In genomic region chr4:15771419-15772058, GRCh38 we compare ENCODE assay signal across 12 cellular contexts. TPM values are rescaled to one million over a fixed set of nuclear protein-coding genes. Genes with fewer than 3 reads are reported as not detected.
DNase-seq lines count a peak whose midpoint lies in the region; ATAC-seq, FAIRE-seq and TF ChIP-seq lines count a peak whose summit lies in the region.
"Had no signal": no experiment of that assay in that cellular context is flagged by ENCODE, and none has a peak within 500 bp of the region (broad histone marks: within the 10 kb centered on the region; RNA-seq: fewer than 3 reads in every experiment).

No MANE protein-coding gene starts in this region.

- peaks cover 64% of the 10 kb centered on the region for H3K4me1 Mint-ChIP-seq in activated CD8-positive, alpha-beta T cell treated with anti-CD3 and anti-CD28 coated beads for 36 hours (ENCODE audit: low read depth)

- ATAC-seq in GM19397 (IDR thresholded peaks at IDR 0.05; ENCODE audit: unreplicated experiment) (peak; percentile 64), HG03045 (IDR thresholded peaks at IDR 0.05; ENCODE audit: unreplicated experiment) (peak; percentile 70)
- ATAC-seq in activated CD8-positive, alpha-beta T cell treated with anti-CD3 and anti-CD28 coated beads for 36 hours: peak; percentile 83
- ATAC-seq: HCT116 had no signal

- peak; percentile 17 for FAIRE-seq in GM12892 (lab: Jason Lieb, UNC)

- no peak overlapping the region for H3K4ac ChIP-seq in trophoblast cell (ENCODE audit: low read depth, low read length)

- no peaks in the 10 kb centered on the region for H3K36me3 Mint-ChIP-seq in activated CD8-positive, alpha-beta T cell treated with anti-CD3 and anti-CD28 coated beads for 36 hours (ENCODE audit: low read depth)

- H3K9ac ChIP-seq in trophoblast cell (ENCODE audit: low read length): no peak overlapping the region

- peaks cover 18% of the 10 kb centered on the region for H3K27me3 Mint-ChIP-seq in activated CD8-positive, alpha-beta T cell treated with anti-CD3 and anti-CD28 coated beads for 36 hours

- no peaks in the 10 kb centered on the region for H3K79me1 ChIP-seq in trophoblast cell (ENCODE audit: low read length)

- H3K4me1 ChIP-seq in trophoblast cell (ENCODE audit: control insufficient read depth in 1 of 2, insufficient read depth in 2 of 2, low read length in 2 of 2): no peaks in the 10 kb centered on the region
- H3K4me1 ChIP-seq: uterus had no signal

- H3K9me3 ChIP-seq in trophoblast cell (ENCODE audit: insufficient read depth, low read depth, low read length): no peaks in the 10 kb centered on the region
- H3K9me3 ChIP-seq: uterus had no signal

- no peaks in the 10 kb centered on the region for H3K27me3 ChIP-seq in trophoblast cell (ENCODE audit: insufficient read depth, low read length)
- H3K27me3 ChIP-seq: uterus had no signal

- H3K4me2 ChIP-seq in trophoblast cell (ENCODE audit: low read length): no peak overlapping the region

- peak overlapping the region; percentile 1 for H3K4me3 Mint-ChIP-seq in activated CD8-positive, alpha-beta T cell treated with anti-CD3 and anti-CD28 coated beads for 36 hours

- no peak overlapping the region for H2BK12ac ChIP-seq in trophoblast cell (ENCODE audit: low read length)

- H2BK5ac ChIP-seq in trophoblast cell (ENCODE audit: low read depth, low read length, poor library complexity): no peak overlapping the region

- no peak overlapping the region for H3K27ac ChIP-seq in trophoblast cell (ENCODE audit: low read depth, low read length)
- H3K27ac ChIP-seq: uterus had no signal

- no peak overlapping the region for H3K23ac ChIP-seq in trophoblast cell (ENCODE audit: low read length)

- H4K12ac ChIP-seq in trophoblast cell (ENCODE audit: low read depth, low read length): no peak overlapping the region

- H2AFZ ChIP-seq in trophoblast cell (ENCODE audit: insufficient read depth, low read length, poor library complexity): no peak overlapping the region

- intact Hi-C loops in activated CD8-positive, alpha-beta T cell treated with anti-CD3 and anti-CD28 coated beads for 36 hours (cut with micrococcal nuclease): loop anchor here (2.0 kb wide), 1 partner anchor 15 kb away; no protein-coding TSS in a partner anchor

- no peaks in the 10 kb centered on the region for H3K36me3 ChIP-seq in trophoblast cell (ENCODE audit: control insufficient read depth in 1 of 2, insufficient read depth in 2 of 2, low read length in 2 of 2)
- H3K36me3 ChIP-seq: uterus had no signal

- H3K14ac ChIP-seq in trophoblast cell (ENCODE audit: low read length): no peak overlapping the region

- H3K18ac ChIP-seq in trophoblast cell (ENCODE audit: low read length): no peak overlapping the region

- peak overlapping the region; percentile 47 for H3K27ac Mint-ChIP-seq in activated CD8-positive, alpha-beta T cell treated with anti-CD3 and anti-CD28 coated beads for 36 hours

- no peak overlapping the region for H4K8ac ChIP-seq in trophoblast cell (ENCODE audit: low read depth, low read length)

- no peak for TF ChIP-seq POLR2A in GM12892 (IDR thresholded peaks at IDR 0.05; ENCODE audit: low read depth, low read length)

- H2BK120ac ChIP-seq in trophoblast cell (ENCODE audit: insufficient read depth, low read length, poor library complexity): no peak overlapping the region

- DNase-seq in GM12892 (ENCODE audit: insufficient read length): no peak
- peak; percentile 49 for DNase-seq in activated CD8-positive, alpha-beta T cell treated with anti-CD3 and anti-CD28 coated beads for 36 hours
- no peak for DNase-seq in OCI-M2 (lab: John Stamatoyannopoulos, UW; ENCODE audit: unreplicated experiment)
- no peak for DNase-seq in COR-L47 (lab: John Stamatoyannopoulos, UW)
- DNase-seq in trophoblast cell: no peak
- DNase-seq in NCI-H1092 (lab: John Stamatoyannopoulos, UW): no peak
- DNase-seq: Calu3, NCI-H446 treated with DMSO at 0.1 percent for 48 hours, uterus had no signal

- POLR2A ChIA-PET in activated CD8-positive, alpha-beta T cell treated with anti-CD3 and anti-CD28 coated beads for 36 hours (lab: Charles Lee): interaction anchor here (0.6 to 3.7 kb wide), 6 partner anchors 9 to 759 kb away, joined by 3 to 19 read pairs (median 4); no protein-coding TSS in a partner anchor

- no peak overlapping the region for H3K4me3 ChIP-seq in trophoblast cell (ENCODE audit: low read depth, low read length)
- H3K4me3 ChIP-seq: uterus had no signal

- no peaks in the 10 kb centered on the region for H3K79me2 ChIP-seq in trophoblast cell (ENCODE audit: control insufficient read depth, insufficient read depth, low read length, poor library complexity)

- no peak for TF ChIP-seq CTCF in activated CD8-positive, alpha-beta T cell treated with anti-CD3 and anti-CD28 coated beads for 36 hours (IDR thresholded peaks at IDR 0.05)

- CTCF ChIA-PET in activated CD8-positive, alpha-beta T cell treated with anti-CD3 and anti-CD28 coated beads for 36 hours (lab: Charles Lee): interaction anchor here (1.0 to 11.6 kb wide), 4 partner anchors 12 to 184 kb away, joined by 3 to 112 read pairs (median 4); no protein-coding TSS in a partner anchor

- no CpG with 5 or more reads among the region's 1 CpG for WGBS in trophoblast cell (ENCODE audit: extremely low coverage, insufficient coverage, insufficient read length)

- H2AK5ac ChIP-seq in trophoblast cell (ENCODE audit: low read length): no peak overlapping the region

- no peak overlapping the region for H4K91ac ChIP-seq in trophoblast cell (ENCODE audit: low read depth, low read length)

- H3K9me3 Mint-ChIP-seq in activated CD8-positive, alpha-beta T cell treated with anti-CD3 and anti-CD28 coated beads for 36 hours: no peaks in the 10 kb centered on the region

RNA-seq across cellular contexts. Expression of gene CD38, which starts 6.6 kb away (rescaled TPM):
- polyA plus RNA-seq in GM12892 (2012; ENCODE audit: missing spikeins): 9.4 TPM
- 10 to 100 TPM; 24.3 to 25.6 TPM for total RNA-seq in activated CD8-positive, alpha-beta T cell treated with anti-CD3 and anti-CD28 coated beads for 36 hours
- polyA plus RNA-seq in trophoblast cell (2013): 0.01 and 0.03 TPM in 2 replicates
